7 cellular contexts compared by ENCODE assay signal in genomic region chr20:58981564-58982364, GRCh38. TPM values are rescaled to one million over a fixed set of nuclear protein-coding genes. Genes with fewer than 3 reads are reported as not detected.
DNase-seq lines count a peak whose midpoint lies in the region; TF ChIP-seq lines count a peak whose summit lies in the region.
"Had no signal": no experiment of that assay in that cellular context is flagged by ENCODE, and none has a peak within 500 bp of the region (broad histone marks: within the 10 kb centered on the region; RNA-seq: fewer than 3 reads in every experiment).

No MANE protein-coding gene starts in this region.

- intact Hi-C loops in mammary epithelial cell (cut with micrococcal nuclease), result loop anchor here (2.0 to 5.0 kb wide), 2 partner anchors 74 to 91 kb away; no protein-coding TSS in a partner anchor

- peaks cover 8% of the 10 kb centered on the region for H3K36me3 Mint-ChIP-seq in neural crest cell (ENCODE audit: low read depth)

- no peak for TF ChIP-seq CTCF in mammary epithelial cell (conservative IDR thresholded peaks at IDR 0.05 in 1 of 2, IDR thresholded peaks at IDR 0.05 in 1 of 2; ENCODE audit: extremely low read depth in 1 of 2, insufficient read depth in 1 of 2, low read depth in 1 of 2, low read length in 2 of 2)
- no peak for TF ChIP-seq CTCF in neural crest cell (conservative IDR thresholded peaks at IDR 0.05)

- H3K4me1 ChIP-seq in HUES48 (ENCODE audit: control insufficient read depth, insufficient read depth, low read length) (peaks cover 5% of the 10 kb centered on the region; the same call in 1 of the 2 replicates), mammary epithelial cell (ENCODE audit: insufficient read depth, low read length) (peaks cover 4% of the 10 kb centered on the region)

- H3K27me3 Mint-ChIP-seq in neural crest cell (ENCODE audit: low read depth), result no peaks in the 10 kb centered on the region

- peak overlapping the region; percentile 94 for H3K4me3 Mint-ChIP-seq in neural crest cell

- peaks cover 55% of the 10 kb centered on the region for H3K79me2 ChIP-seq in mammary epithelial cell (ENCODE audit: insufficient read depth, low read length)

- H3K27me3 ChIP-seq in HUES48 (ENCODE audit: control insufficient read depth, insufficient read depth, low read length) (no peaks in the 10 kb centered on the region), mammary epithelial cell (ENCODE audit: insufficient read depth, low read length) (no peaks in the 10 kb centered on the region)

- dilution Hi-C loops in mammary epithelial cell (cut with HindIII; ENCODE audit: low sequenced_read_pairs), result no loop called here

- H3K4me1 Mint-ChIP-seq in neural crest cell, result peaks cover 27% of the 10 kb centered on the region

- H3K27ac ChIP-seq in HUES48 (ENCODE audit: low read depth, low read length), result peak overlapping the region; percentile 62
- H3K27ac ChIP-seq in mammary epithelial cell (ENCODE audit: insufficient read depth, low read depth, low read length), result peak overlapping the region; percentile 56

- H3K27ac Mint-ChIP-seq in neural crest cell (ENCODE audit: unreplicated experiment), result peak overlapping the region; percentile 77

- DNase-seq in mammary epithelial cell (peak; percentile 24), neural crest cell (ENCODE audit: low read depth, low spot score) (no peak), superior temporal gyrus (ENCODE audit: extremely low spot score) (no peak)
- no peak for DNase-seq in effector CD4-positive, alpha-beta T cell

- CTCF ChIA-PET in mammary epithelial cell (lab: Charles Lee; ENCODE audit: low non-redundant PET), result no interaction called here

- H3K36me3 ChIP-seq in HUES48 (ENCODE audit: control insufficient read depth, insufficient read depth, low read length), result peaks cover 11% of the 10 kb centered on the region
- H3K36me3 ChIP-seq in mammary epithelial cell (ENCODE audit: insufficient read depth, low read length), result peaks cover 3% of the 10 kb centered on the region

- H3K4me2 ChIP-seq in mammary epithelial cell (ENCODE audit: insufficient read depth, low read depth, low read length), result peak overlapping the region; percentile 77

- H4K20me1 ChIP-seq in mammary epithelial cell (ENCODE audit: insufficient read depth, low read length), result no peaks in the 10 kb centered on the region

- BruUV-seq in mammary epithelial cell (replicated peaks; lab: Mats Ljungman, UMichigan), result no TSS peak

- H3K9me3 ChIP-seq in HUES48 (ENCODE audit: control insufficient read depth, insufficient read depth, low read length) (no peaks in the 10 kb centered on the region), mammary epithelial cell (replicated peaks; ENCODE audit: insufficient read depth, low read length) (no peaks in the 10 kb centered on the region)

- H2AFZ ChIP-seq in mammary epithelial cell (ENCODE audit: low read depth, low read length), result peak overlapping the region; percentile 87

- H3K4me3 ChIP-seq in GM08714 (ENCODE audit: low read length) (peak overlapping the region; percentile 96), HUES48 (ENCODE audit: low read depth, low read length) (peak overlapping the region; percentile 70), mammary epithelial cell (replicated peaks in 1 of 3; ENCODE audit: insufficient read depth in 1 of 3, low read depth in 2 of 3, low read length in 3 of 3) (peak overlapping the region; percentile 73 to 87 (median 83))

- H3K9ac ChIP-seq in HUES48 (ENCODE audit: low read depth, low read length) (peak overlapping the region; percentile 7; the same call in 1 of the 2 replicates), mammary epithelial cell (ENCODE audit: insufficient read depth, low read length) (peak overlapping the region; percentile 78)

- no peaks in the 10 kb centered on the region for H3K9me3 Mint-ChIP-seq in neural crest cell

- in situ Hi-C loops in mammary epithelial cell (cut with MboI; ENCODE audit: low sequenced_read_pairs in 2 of 2), result no loop called here

- WGBS in mammary epithelial cell (ENCODE audit: low coverage, missing lambda C conversion rate), result 26% methylated on average over 14 of the region's 36 CpGs

RNA-seq across cellular contexts. Expression of gene NELFCD, which starts 0.7 kb away (rescaled TPM):
- 10 to 100 TPM; 37.8 to 69.7 TPM for total RNA-seq in mammary epithelial cell
- 84.9 TPM for polyA plus RNA-seq in mammary epithelial cell
- polyA minus RNA-seq in mammary epithelial cell, result 143 TPM
- total RNA-seq in neural crest cell, result 117 and 130 TPM in 2 replicates

RNA-seq across cellular contexts. Expression of gene CTSZ, which starts 25.3 kb away (rescaled TPM):
- 100 to 1,000 TPM; 138 to 139 TPM for total RNA-seq in mammary epithelial cell
- 156 TPM for polyA plus RNA-seq in mammary epithelial cell
- 116 TPM for polyA minus RNA-seq in mammary epithelial cell
- total RNA-seq in neural crest cell, result 22.7 and 23.6 TPM in 2 replicates

RNA-seq across cellular contexts. Expression of gene TUBB1, which starts 37.5 kb away (rescaled TPM):
- total RNA-seq in mammary epithelial cell (not detected), neural crest cell (not detected in 2 replicates)
- polyA plus RNA-seq in mammary epithelial cell, result 0.01 TPM
- polyA minus RNA-seq in mammary epithelial cell, result not detected
- total RNA-seq: activated CD8-positive, alpha-beta memory T cell treated with anti-CD3 and anti-CD28 coated beads for 36 hours had no signal

RNA-seq across cellular contexts. Expression of gene ATP5F1E, which starts 50.4 kb away (rescaled TPM):
- total RNA-seq in mammary epithelial cell (10 to 100 TPM; 13.7 to 75.4 TPM), neural crest cell (66.0 and 74.9 TPM in 2 replicates)
- polyA plus RNA-seq in mammary epithelial cell, result 39.1 TPM
- polyA minus RNA-seq in mammary epithelial cell, result 9.7 TPM
